10 cellular contexts compared by ENCODE assay signal in genomic region chr14:81473456-81474155, GRCh38.
A peak's percentile ranks its signal among the peaks of the same experiment; 100 is the strongest.
DNase-seq lines count a peak whose midpoint lies in the region; ATAC-seq and TF ChIP-seq lines count a peak whose summit lies in the region.
"Had no signal": no experiment of that assay in that cellular context is flagged by ENCODE, and none has a peak within 500 bp of the region (broad histone marks: within the 10 kb centered on the region; RNA-seq: fewer than 3 reads in every experiment).

No MANE protein-coding gene starts in this region.

- peak overlapping the region in 1 of 2 experiments; percentile 33; a peak in 1 of 4 replicates for H3K4me3 ChIP-seq in DND-41 (ENCODE audit: low read depth in 1 of 2, low read length in 2 of 2)
- H3K4me3 ChIP-seq: upper lobe of right lung had no signal

- H3K27ac ChIP-seq in DND-41 (ENCODE audit: low read length): peak overlapping the region; percentile 68
- H3K27ac ChIP-seq: upper lobe of right lung had no signal

- H3K27ac Mint-ChIP-seq in activated CD4-positive, alpha-beta memory T cell treated with anti-CD3 and anti-CD28 coated beads for 36 hours: peak overlapping the region; percentile 80
- H3K27ac Mint-ChIP-seq in HFFc6: no peak overlapping the region

- H3K4me1 Mint-ChIP-seq in activated CD4-positive, alpha-beta memory T cell treated with anti-CD3 and anti-CD28 coated beads for 36 hours (ENCODE audit: low read depth): peaks cover 48% of the 10 kb centered on the region
- H3K4me1 Mint-ChIP-seq in HFFc6 (ENCODE audit: low read depth): peaks cover 6% of the 10 kb centered on the region; the same call in 1 of the 2 replicates

- H2AFZ ChIP-seq in DND-41 (ENCODE audit: low read depth, low read length): no peak overlapping the region

- CTCF ChIA-PET in activated CD4-positive, alpha-beta memory T cell treated with anti-CD3 and anti-CD28 coated beads for 36 hours (lab: Charles Lee): interaction anchor here (1.2 kb wide), 1 partner anchor 477 kb away, joined by 4 read pairs; no protein-coding TSS in a partner anchor

- H3K4me2 ChIP-seq in DND-41 (ENCODE audit: insufficient read depth, low read length): peak overlapping the region; percentile 66

- H3K36me3 ChIP-seq in DND-41 (ENCODE audit: insufficient read depth, low read length): peaks cover 39% of the 10 kb centered on the region

- DNase-seq in DND-41 (no peak), HFFc6 (no peak), retina (no peak), head of caudate nucleus (no peak), HUDEP-2 (lab: John Stamatoyannopoulos, UW; ENCODE audit: unreplicated experiment in 76 of 76) (no peak)
- no peak for DNase-seq in activated CD4-positive, alpha-beta memory T cell treated with anti-CD3 and anti-CD28 coated beads for 36 hours
- DNase-seq: NCI-H1417 treated with DMSO at 0.1 percent for 48 hours, upper lobe of right lung had no signal

- H4K20me1 ChIP-seq in DND-41 (ENCODE audit: insufficient read depth, low read length): no peaks in the 10 kb centered on the region

- no peak for TF ChIP-seq CTCF in DND-41 (IDR thresholded peaks at IDR 0.05; ENCODE audit: borderline replicate concordance, extremely low read depth, low read length, poor library complexity, severe bottlenecking)
- TF ChIP-seq CTCF in HFFc6 (IDR thresholded peaks at IDR 0.05): no peak

- no peaks in the 10 kb centered on the region for H3K9me3 ChIP-seq in DND-41 (ENCODE audit: insufficient read depth, low read length, severe bottlenecking)
- H3K9me3 ChIP-seq: upper lobe of right lung had no signal

- ATAC-seq in DND-41 (ENCODE audit: insufficient read depth, low read depth) (no peak), GM19372 (IDR thresholded peaks at IDR 0.05; ENCODE audit: low read depth, unreplicated experiment) (peak; percentile 14), HG02981 (IDR thresholded peaks at IDR 0.05; ENCODE audit: unreplicated experiment) (peak; percentile 43)
- ATAC-seq: upper lobe of right lung had no signal

- POLR2A ChIA-PET in activated CD4-positive, alpha-beta memory T cell treated with anti-CD3 and anti-CD28 coated beads for 36 hours (lab: Charles Lee): no interaction called here

- no peaks in the 10 kb centered on the region for H3K79me2 ChIP-seq in DND-41 (ENCODE audit: insufficient read depth, low read length)

- intact Hi-C loops in activated CD4-positive, alpha-beta memory T cell treated with anti-CD3 and anti-CD28 coated beads for 36 hours (cut with micrococcal nuclease): loop anchor here (1.0 to 10.0 kb wide), 6 partner anchors 9 to 889 kb away; partner anchors contain the start of genes CEP128 and GTF2A1
- intact Hi-C loops in head of caudate nucleus (cut with DNase I): no loop called here

- H3K27me3 ChIP-seq in DND-41 (ENCODE audit: insufficient read depth, low read length, poor library complexity): no peaks in the 10 kb centered on the region
- H3K27me3 ChIP-seq: upper lobe of right lung had no signal

- H3K4me1 ChIP-seq in DND-41 (ENCODE audit: insufficient read depth, low read length): peaks cover 70% of the 10 kb centered on the region
- H3K4me1 ChIP-seq: upper lobe of right lung had no signal

- peaks cover 22% of the 10 kb centered on the region for H3K36me3 Mint-ChIP-seq in activated CD4-positive, alpha-beta memory T cell treated with anti-CD3 and anti-CD28 coated beads for 36 hours
- peaks cover 4% of the 10 kb centered on the region for H3K36me3 Mint-ChIP-seq in HFFc6 (ENCODE audit: low read depth)

- no peak overlapping the region for H3K4me3 Mint-ChIP-seq in activated CD4-positive, alpha-beta memory T cell treated with anti-CD3 and anti-CD28 coated beads for 36 hours
- H3K4me3 Mint-ChIP-seq in HFFc6: no peak overlapping the region

- peak overlapping the region; percentile 38; the same call in 1 of the 2 replicates for H3K9ac ChIP-seq in DND-41 (ENCODE audit: low read depth, low read length)

- no peaks in the 10 kb centered on the region for H3K27me3 Mint-ChIP-seq in activated CD4-positive, alpha-beta memory T cell treated with anti-CD3 and anti-CD28 coated beads for 36 hours
- H3K27me3 Mint-ChIP-seq in HFFc6 (ENCODE audit: insufficient read depth): no peaks in the 10 kb centered on the region

- no peaks in the 10 kb centered on the region for H3K9me3 Mint-ChIP-seq in activated CD4-positive, alpha-beta memory T cell treated with anti-CD3 and anti-CD28 coated beads for 36 hours
- no peaks in the 10 kb centered on the region for H3K9me3 Mint-ChIP-seq in HFFc6
